30 cellular contexts compared by ENCODE assay signal in the genomic region with DNA sequence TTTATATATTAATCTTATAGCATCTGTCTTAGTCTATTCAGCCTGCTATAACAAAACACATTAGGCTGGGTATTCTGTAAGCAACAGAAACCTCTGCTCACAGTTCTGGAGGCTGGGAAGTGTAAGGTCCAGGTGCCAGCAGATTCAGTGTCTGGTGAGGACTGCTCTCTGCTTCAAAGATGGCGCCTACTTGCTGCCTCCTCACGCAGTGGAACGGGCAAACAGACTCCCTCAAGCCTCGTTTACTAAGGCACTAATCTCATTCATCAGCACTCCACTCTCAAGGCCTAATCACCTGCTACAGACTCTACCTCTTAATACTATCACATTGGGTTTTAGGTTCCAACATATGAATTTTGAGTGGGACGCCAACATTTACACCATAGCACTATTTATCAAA.
"Had no signal": no experiment of that assay in that cellular context is flagged by ENCODE, and none has a peak within 500 bp of the region (broad histone marks: within the 10 kb centered on the region; RNA-seq: fewer than 3 reads in every experiment).

No MANE protein-coding gene starts in this region.

- H3K27ac ChIP-seq: SJCRH30, SK-N-MC had no signal

- H3K9me3 ChIP-seq: SJCRH30 had no signal

- FAIRE-seq: bronchial epithelial cell had no signal

- H3K27me3 ChIP-seq: SJCRH30 had no signal

- H3K9me3 Mint-ChIP-seq: activated CD4-positive, alpha-beta T cell treated with anti-CD3 and anti-CD28 coated beads, Interleukin-2, amount 10 ng/mL, durations not matched to agents 24 days and 14 days; activated CD8-positive, alpha-beta T cell treated with anti-CD3 and anti-CD28 coated beads for 36 hours; activated naive CD4-positive, alpha-beta T cell treated with anti-CD3 and anti-CD28 coated beads for 36 hours; activated naive CD4-positive, alpha-beta T cell treated with anti-CD3 and anti-CD28 coated beads, Interleukin-2, amount 50 U/mL, for 72 hours; activated T-cell treated with anti-CD3 and anti-CD28 coated beads, Interleukin-2, amount 50 U/mL, for 4 hours; activated T-helper 1 cell treated with anti-CD3 and anti-CD28 coated beads, Interleukin-12 subunit alpha, Interleukin-12 subunit beta, Interleukin-2, Interleukin-4 antibody, amounts not matched to agents 30 ng/mL and 10 ng/mL and 1 ng/mL, durations not matched to agents 14 hours and 24 hours and 36 hours had no signal

- H3K27me3 Mint-ChIP-seq: activated CD8-positive, alpha-beta T cell treated with anti-CD3 and anti-CD28 coated beads for 36 hours had no signal

- H3K36me3 Mint-ChIP-seq: brain had no signal

- H3K4me3 Mint-ChIP-seq: activated CD4-positive, alpha-beta T cell treated with anti-CD3 and anti-CD28 coated beads, Interleukin-2, amount 10 ng/mL, durations not matched to agents 24 days and 14 days; activated CD8-positive, alpha-beta T cell treated with anti-CD3 and anti-CD28 coated beads for 36 hours; activated naive CD4-positive, alpha-beta T cell treated with anti-CD3 and anti-CD28 coated beads for 36 hours; activated T-cell treated with anti-CD3 and anti-CD28 coated beads, Interleukin-2, amount 50 U/mL, for 4 hours; activated T-helper 1 cell treated with anti-CD3 and anti-CD28 coated beads, Interleukin-12 subunit alpha, Interleukin-12 subunit beta, Interleukin-2, Interleukin-4 antibody, amounts not matched to agents 30 ng/mL and 10 ng/mL and 1 ng/mL, durations not matched to agents 14 hours and 24 hours and 36 hours; brain had no signal

- H3K4me3 ChIP-seq: SJCRH30, SK-N-MC had no signal

- H3K27ac Mint-ChIP-seq: activated CD4-positive, alpha-beta T cell treated with anti-CD3 and anti-CD28 coated beads, Interleukin-2, amount 10 ng/mL, durations not matched to agents 24 days and 14 days; activated CD8-positive, alpha-beta T cell treated with anti-CD3 and anti-CD28 coated beads for 36 hours; activated naive CD4-positive, alpha-beta T cell treated with anti-CD3 and anti-CD28 coated beads for 36 hours; activated naive CD4-positive, alpha-beta T cell treated with anti-CD3 and anti-CD28 coated beads, Interleukin-2, amount 50 U/mL, for 72 hours; activated T-helper 1 cell treated with anti-CD3 and anti-CD28 coated beads, Interleukin-12 subunit alpha, Interleukin-12 subunit beta, Interleukin-2, Interleukin-4 antibody, amounts not matched to agents 30 ng/mL and 10 ng/mL and 1 ng/mL, durations not matched to agents 14 hours and 24 hours and 36 hours; brain had no signal

- DNase-seq: activated CD4-positive, alpha-beta T cell treated with anti-CD3 and anti-CD28 coated beads, Interleukin-2, amount 10 ng/mL, durations not matched to agents 24 days and 14 days; activated CD4-positive, alpha-beta T cell treated with anti-CD3 and anti-CD28 coated beads, Interleukin-2, amount 50 U/mL, for 4 hours; activated CD8-positive, alpha-beta T cell treated with anti-CD3 and anti-CD28 coated beads for 36 hours; activated gamma-delta T cell treated with Interleukin-2 at 50 U/mL for 16 hours; activated naive CD4-positive, alpha-beta T cell treated with anti-CD3 and anti-CD28 coated beads for 36 hours; activated T-cell treated with anti-CD3 and anti-CD28 coated beads for 4 hours; activated T-cell treated with anti-CD3 and anti-CD28 coated beads, Interleukin-2, amount 50 U/mL, for 4 hours; anterior cingulate cortex; caudate nucleus; cerebellar nuclear complex; Karpas-422; KBM-7; NCI-H1105; NCI-H1417 treated with DMSO at 0.1 percent for 48 hours; NCI-H187 treated with DMSO at 0.1 percent for 48 hours; NCI-H2081; NCI-H345; NCI-H510A; NCI-H526 treated with DMSO at 0.1 percent for 48 hours; NCI-H774; OCI-M1; SHP77; SJCRH30; T1000 had no signal

- H3K36me3 ChIP-seq: SJCRH30 had no signal

- ATAC-seq: activated CD8-positive, alpha-beta T cell treated with anti-CD3 and anti-CD28 coated beads for 36 hours; activated naive CD4-positive, alpha-beta T cell treated with anti-CD3 and anti-CD28 coated beads, Interleukin-2, amount 50 U/mL, for 72 hours; activated T-cell treated with anti-CD3 and anti-CD28 coated beads, Interleukin-2, amount 50 U/mL, for 4 hours; Panc1 had no signal
